ENCODE assay signal across 8 cellular contexts in genomic region chr12:1939745-1940607, GRCh38.
A peak's percentile ranks its signal among the peaks of the same experiment; 100 is the strongest.
DNase-seq lines count a peak whose midpoint lies in the region; ATAC-seq and FAIRE-seq lines count a peak whose summit lies in the region.

No MANE protein-coding gene starts in this region.

- ATAC-seq in HG03432 (IDR thresholded peaks at IDR 0.05; ENCODE audit: unreplicated experiment) (peak; percentile 57), HG03159 (IDR thresholded peaks at IDR 0.05; ENCODE audit: unreplicated experiment) (no peak)

- peak; percentile 76 for FAIRE-seq in endometrium (lab: Jason Lieb, UNC)

- DNase-seq in DMS53 treated with DMSO at 0.1 percent for 48 hours (lab: John Stamatoyannopoulos, UW; ENCODE audit: unreplicated experiment) (peak; percentile 93), NOMO-1 treated with DMSO at 0.1 percent for 48 hours (lab: John Stamatoyannopoulos, UW; ENCODE audit: unreplicated experiment) (peak; percentile 82), midbrain (lab: John Stamatoyannopoulos, UW) (peak; percentile 92)
- peak; percentile 75 for DNase-seq in activated CD8-positive, alpha-beta memory T cell treated with anti-CD3 and anti-CD28 coated beads, Interleukin-2, amount 50 U/mL, for 24 hours (ENCODE audit: extremely low read depth)
- DNase-seq in stimulated activated CD8-positive, alpha-beta memory T cell treated with anti-CD3 and anti-CD28 coated beads, Interleukin-15, amount 100 ng/mL, for 4 hours (ENCODE audit: low read depth in 2 of 2): peak; percentile 68 to 73
